In the genomic region with DNA sequence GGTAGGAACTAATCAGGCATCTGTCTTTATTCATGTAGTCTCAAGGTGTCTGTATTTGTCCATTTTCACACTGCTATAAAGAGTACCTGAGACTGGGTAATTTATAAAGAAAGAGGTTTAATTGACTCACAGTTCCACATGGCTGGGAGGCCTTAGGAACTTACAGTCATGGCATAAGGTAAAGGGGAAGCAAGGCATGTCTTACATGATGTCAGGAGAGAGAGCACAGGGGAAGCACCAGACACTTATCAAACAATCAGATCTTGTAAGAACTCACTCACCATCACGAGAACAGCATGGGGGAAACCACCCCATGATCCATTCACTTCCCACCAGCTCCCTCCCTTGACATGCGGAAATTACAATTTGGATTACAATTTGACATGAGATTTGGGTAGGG, we compare ENCODE assay signal across 1 cellular context.
TF ChIP-seq lines count a peak whose summit lies in the region.

No MANE protein-coding gene starts in this region.

TF ChIP-seq in K562, 482 proteins besides CTCF, POLR2A, EP300 and RAD21:
- TF ChIP-seq SP2 (IDR thresholded peaks at IDR 0.05; ENCODE audit: extremely low read depth, low read depth, low read length, poor library complexity, severe bottlenecking): no peak
- no peak for TF ChIP-seq TCF15 (CRISPR knock-in tag; IDR thresholded peaks at IDR 0.05)
